In the genomic region with DNA sequence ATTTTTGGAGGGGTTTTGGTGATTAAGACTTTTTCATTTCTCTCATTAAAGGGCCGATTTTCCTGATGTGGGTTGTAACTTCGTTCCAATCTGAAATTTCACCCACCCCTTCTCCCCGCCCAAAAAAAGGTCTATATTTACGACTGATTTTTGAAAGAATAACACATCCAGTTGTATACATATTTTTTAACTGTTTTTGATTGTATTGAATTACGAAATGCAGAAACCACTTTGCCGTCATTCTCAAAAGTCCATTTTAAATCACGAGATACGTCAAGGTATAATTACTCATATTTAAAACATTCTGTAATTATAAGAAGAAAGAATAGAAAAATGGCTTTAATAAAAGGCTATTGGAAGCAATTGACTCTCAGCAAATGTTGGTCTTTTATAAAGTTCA, we compare ENCODE assay signal across 14 cellular contexts.
"Had no signal": no experiment of that assay in that cellular context is flagged by ENCODE, and none has a peak within 500 bp of the region (broad histone marks: within the 10 kb centered on the region; RNA-seq: fewer than 3 reads in every experiment).

No MANE protein-coding gene starts in this region.

- DNase-seq: activated CD4-positive, alpha-beta T cell treated with anti-CD3 and anti-CD28 coated beads, Interleukin-2, amount 50 U/mL, for 1 hour; activated CD8-positive, alpha-beta memory T cell treated with anti-CD3 and anti-CD28 coated beads for 24 hours; activated naive CD8-positive, alpha-beta T cell treated with anti-CD3 and anti-CD28 coated beads for 36 hours; aorta; effector memory CD8-positive, alpha-beta T cell; erythroblast; hypothalamus; kidney glomerular epithelial cell; midbrain; spleen; upper lobe of right lung had no signal

- H3K9me3 ChIP-seq: spleen, suprapubic skin, upper lobe of right lung had no signal

- H3K4me1 ChIP-seq: spleen, suprapubic skin had no signal

- H3K27ac ChIP-seq: spleen, suprapubic skin, upper lobe of right lung had no signal

- H3K4me3 ChIP-seq: spleen, suprapubic skin, upper lobe of right lung had no signal

- H3K36me3 ChIP-seq: spleen, suprapubic skin, upper lobe of right lung had no signal

- ATAC-seq: activated CD4-positive, CD25-positive, alpha-beta regulatory T cell treated with anti-CD3 and anti-CD28 coated beads, Interleukin-2, amount 50 U/mL, for 24 hours; effector memory CD8-positive, alpha-beta T cell; sciatic nerve; upper lobe of right lung had no signal
